Comparison of ENCODE assay signal across 25 cellular contexts in genomic region chrX:38206542-38206941, GRCh38. TPM values are rescaled to one million over a fixed set of nuclear protein-coding genes. Genes with fewer than 3 reads are reported as not detected.
DNase-seq lines count a peak whose midpoint lies in the region; ATAC-seq, FAIRE-seq and TF ChIP-seq lines count a peak whose summit lies in the region.
"Had no signal": no experiment of that assay in that cellular context is flagged by ENCODE, and none has a peak within 500 bp of the region (broad histone marks: within the 10 kb centered on the region; RNA-seq: fewer than 3 reads in every experiment).

No MANE protein-coding gene starts in this region.

- no peaks in the 10 kb centered on the region for H3K36me3 ChIP-seq in osteoblast (ENCODE audit: insufficient read depth, low read length)
- H3K36me3 ChIP-seq: ascending aorta, ovary, spleen, tibial nerve had no signal

- no peak for FAIRE-seq in frontal cortex (lab: Jason Lieb, UNC)
- FAIRE-seq: GM12878, HepG2, keratinocyte had no signal

- H4K20me1 ChIP-seq in osteoblast (ENCODE audit: insufficient read depth, low read length): peaks cover 6% of the 10 kb centered on the region

- ATAC-seq in GM21619 (IDR thresholded peaks at IDR 0.05; ENCODE audit: unreplicated experiment): no peak
- ATAC-seq: activated CD4-positive, alpha-beta T cell treated with anti-CD3 and anti-CD28 coated beads for 36 hours; GM12878; HepG2 had no signal

- peak overlapping the region; percentile 39 for H2AFZ ChIP-seq in osteoblast (ENCODE audit: low read length)

- H3K4me3 ChIP-seq in osteoblast (ENCODE audit: insufficient read depth, low read length): no peak overlapping the region
- H3K4me3 ChIP-seq: ascending aorta, GM12878, ovary, spleen, tibial nerve had no signal

- TF ChIP-seq CTCF in osteoblast (IDR thresholded peaks at IDR 0.05; ENCODE audit: extremely low read depth, low read depth, low read length): no peak

- H3K79me2 ChIP-seq in osteoblast (ENCODE audit: insufficient read depth, low read length): peaks cover 27% of the 10 kb centered on the region

- H3K27me3 ChIP-seq in osteoblast (ENCODE audit: insufficient read depth, low read length): no peaks in the 10 kb centered on the region
- H3K27me3 ChIP-seq: ascending aorta, ovary, tibial nerve had no signal

- peak overlapping the region; percentile 47 for H3K4me2 ChIP-seq in osteoblast (ENCODE audit: insufficient read depth, low read length)

- no peaks in the 10 kb centered on the region for H3K9me3 ChIP-seq in osteoblast (ENCODE audit: low read depth, low read length)
- H3K9me3 ChIP-seq: ascending aorta, ovary, spleen, tibial nerve had no signal

- H3K4me1 ChIP-seq in osteoblast (ENCODE audit: insufficient read depth, low read length): peaks cover 8% of the 10 kb centered on the region
- H3K4me1 ChIP-seq: ascending aorta, spleen, tibial nerve had no signal

- H3K27ac ChIP-seq in osteoblast (ENCODE audit: low read depth, low read length): no peak overlapping the region
- H3K27ac ChIP-seq: ascending aorta, C4-2B, ovary, spleen, tibial nerve had no signal

- DNase-seq in EH (ENCODE audit: low read depth) (peak; percentile 6), M059J (ENCODE audit: low read depth) (peak; percentile 48), cerebellar cortex (ENCODE audit: low spot score) (peak; percentile 9), osteoblast (ENCODE audit: insufficient read length, low spot score, missing footprints) (no peak), islet precursor cell (no peak), frontal cortex (ENCODE audit: low spot score in 2 of 2) (no peak)
- DNase-seq: activated CD4-positive, alpha-beta T cell treated with anti-CD3 and anti-CD28 coated beads for 36 hours; activated gamma-delta T cell; activated naive CD8-positive, alpha-beta T cell treated with anti-CD3 and anti-CD28 coated beads, Interleukin-2, amount 10 ng/mL, durations not matched to agents 7 days and 5 days; activated T-cell treated with anti-CD3 and anti-CD28 coated beads, Interleukin-2, amount 50 U/mL, for 24 hours; Calu3; DMS79 treated with DMSO at 0.1 percent for 48 hours; NCI-H1436 treated with DMSO at 0.1 percent for 48 hours; NCI-H446 treated with DMSO at 0.1 percent for 48 hours; nephron progenitor cell; ovary; retina; spleen had no signal

RNA-seq across cellular contexts. Expression of gene SRPX, which starts 14.1 kb away (rescaled TPM):
- total RNA-seq in M059J (2014; rRNA removed; shearing (Covaris generic)): 39.0 and 45.2 TPM in 2 replicates
- 76.7 and 93.1 TPM in 2 replicates for total RNA-seq in osteoblast
- 2.4 TPM for total RNA-seq in frontal cortex
- total RNA-seq: activated CD4-positive, alpha-beta T cell treated with anti-CD3 and anti-CD28 coated beads for 36 hours; HepG2 had no signal

Comparison
In these comparisons a context has a peak if more than half of its experiments do, and no peak if none do; other contexts are left out.
1. DNase-seq: peak in EH (single experiment), M059J (single experiment) and cerebellar cortex (single experiment); none in osteoblast (single experiment), islet precursor cell (single experiment) and frontal cortex (0 of 2).
2. RNA of gene SRPX, which starts 14.1 kb away (total RNA-seq): 76.7 to 93.1 TPM in osteoblast and 39.0 to 45.2 TPM in M059J; 2.4 TPM in frontal cortex (single experiment); every median in the first group is over 10 times any median in the second.